In the genomic region with DNA sequence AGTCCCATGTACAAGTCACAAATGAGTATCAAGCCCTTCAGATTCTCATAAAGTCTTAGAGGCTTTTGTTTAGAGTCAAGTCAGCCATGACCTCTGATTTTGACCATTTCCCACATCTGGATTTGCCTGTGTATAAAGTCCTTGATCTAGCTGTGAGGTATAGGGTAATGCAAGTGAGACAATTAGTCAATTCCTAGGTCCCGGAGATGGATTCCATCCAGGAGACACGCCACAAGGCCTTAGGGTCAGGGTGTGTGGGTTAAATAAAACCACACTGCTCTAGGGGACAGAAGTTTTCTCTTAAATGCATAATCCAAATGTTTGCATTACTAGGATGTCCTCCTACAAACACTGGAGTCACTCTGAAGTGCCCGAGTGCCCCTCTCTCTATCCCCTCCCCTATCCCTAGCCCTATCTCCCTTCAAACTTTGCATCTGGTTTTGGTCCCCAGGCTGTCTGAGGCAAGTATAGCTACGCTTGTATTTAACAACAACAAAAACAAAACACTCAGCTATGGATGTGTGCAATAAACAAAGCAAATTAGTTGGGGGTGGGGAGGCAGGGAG, we compare ENCODE assay signal across 24 cellular contexts. TPM values are rescaled to one million over a fixed set of nuclear protein-coding genes. Genes with fewer than 3 reads are reported as not detected.
DNase-seq lines count a peak whose midpoint lies in the region; ATAC-seq and TF ChIP-seq lines count a peak whose summit lies in the region.
"Had no signal": no experiment of that assay in that cellular context is flagged by ENCODE, and none has a peak within 500 bp of the region (broad histone marks: within the 10 kb centered on the region; RNA-seq: fewer than 3 reads in every experiment).

No MANE protein-coding gene starts in this region.

- H3K4me3 Mint-ChIP-seq in HFFc6 (no peak overlapping the region), chondrocyte (ENCODE audit: unreplicated experiment) (no peak overlapping the region)
- H3K4me3 Mint-ChIP-seq: activated CD4-positive, alpha-beta memory T cell treated with anti-CD3 and anti-CD28 coated beads for 36 hours; activated T-cell treated with anti-CD3 and anti-CD28 coated beads, Interleukin-2, amount 50 U/mL, for 4 hours; CD8-positive, alpha-beta memory T cell; natural killer cell; stimulated activated naive B cell treated with anti-CD40 and anti-IgM and Interleukin-4, amounts not matched to agents 10 μg/mL and 1 μg/mL and 100 μg/mL, for 72 hours had no signal

- H3K27ac ChIP-seq in gastroesophageal sphincter (peak overlapping the region in 3 of 4 donors; percentile 1 to 14 (median 12)), thymus (ENCODE audit: low read depth) (peak overlapping the region; percentile 5), Peyer's patch (no peak overlapping the region)
- H3K27ac ChIP-seq: upper lobe of right lung had no signal

- H3K27me3 Mint-ChIP-seq in HFFc6 (ENCODE audit: insufficient read depth) (peaks cover 1% of the 10 kb centered on the region; the same call in 1 of the 2 replicates), chondrocyte (ENCODE audit: low read depth) (no peaks in the 10 kb centered on the region)
- H3K27me3 Mint-ChIP-seq: activated CD4-positive, alpha-beta memory T cell treated with anti-CD3 and anti-CD28 coated beads for 36 hours; brain; CD8-positive, alpha-beta memory T cell; stimulated activated naive B cell treated with anti-CD40 and anti-IgM and Interleukin-4, amounts not matched to agents 10 μg/mL and 1 μg/mL and 100 μg/mL, for 72 hours had no signal

- H3K4me1 Mint-ChIP-seq in HFFc6 (ENCODE audit: low read depth) (peaks cover 9% of the 10 kb centered on the region), chondrocyte (ENCODE audit: low read depth) (peaks cover 86% of the 10 kb centered on the region)
- H3K4me1 Mint-ChIP-seq: CD8-positive, alpha-beta memory T cell; natural killer cell; stimulated activated naive B cell treated with anti-CD40 and anti-IgM and Interleukin-4, amounts not matched to agents 10 μg/mL and 1 μg/mL and 100 μg/mL, for 72 hours had no signal

- H3K27ac Mint-ChIP-seq in HFFc6, result no peak overlapping the region
- H3K27ac Mint-ChIP-seq in chondrocyte (ENCODE audit: unreplicated experiment), result peak overlapping the region; percentile 87
- H3K27ac Mint-ChIP-seq: activated CD4-positive, alpha-beta memory T cell treated with anti-CD3 and anti-CD28 coated beads for 36 hours; CD8-positive, alpha-beta memory T cell; natural killer cell; stimulated activated naive B cell treated with anti-CD40 and anti-IgM and Interleukin-4, amounts not matched to agents 10 μg/mL and 1 μg/mL and 100 μg/mL, for 72 hours had no signal

- peaks cover 21 to 75% (median 21%) of the 10 kb centered on the region in 3 donors for H3K4me1 ChIP-seq in gastroesophageal sphincter
- H3K4me1 ChIP-seq in thymus (ENCODE audit: control insufficient read depth, insufficient read depth, low read length), result no peaks in the 10 kb centered on the region
- peaks cover 0 to 4% (median 1%) of the 10 kb centered on the region in 4 donors for H3K4me1 ChIP-seq in Peyer's patch

- DNase-seq in HFFc6 (peak; percentile 3), chondrocyte (ENCODE audit: low spot score) (no peak), Peyer's patch (no peak), activated T-cell treated with anti-CD3 and anti-CD28 coated beads for 4 hours (no peak), GF-D8 (lab: John Stamatoyannopoulos, UW) (no peak)
- DNase-seq: activated CD4-positive, alpha-beta memory T cell treated with anti-CD3 and anti-CD28 coated beads for 36 hours; activated naive CD4-positive, alpha-beta T cell treated with anti-CD3 and anti-CD28 coated beads, Interleukin-2, amount 50 U/mL, for 16 hours; activated T-cell treated with anti-CD3 and anti-CD28 coated beads, Interleukin-2, amount 50 U/mL, for 4 hours; CD8-positive, alpha-beta memory T cell; H7; KBM-7; mesendoderm; natural killer cell; NCI-H1092 treated with DMSO at 0.1 percent for 48 hours; NCI-H2081 treated with DMSO at 0.1 percent for 48 hours; NCI-H510A; retina; SHP77 treated with DMSO at 0.1 percent for 48 hours; stimulated activated CD4-positive, alpha-beta T cell treated with anti-CD3 and anti-CD28 coated beads, Interleukin-15, amount 100 ng/mL, for 24 hours; stimulated activated naive B cell treated with anti-CD40 and anti-IgM and Interleukin-4, amounts not matched to agents 10 μg/mL and 1 μg/mL and 100 μg/mL, for 72 hours; upper lobe of right lung had no signal

- WGBS in gastroesophageal sphincter (ENCODE audit: low coverage in 1 of 2), 2 donors, result 61 to 65% methylated on average over 2 to 4 of the region's 4 CpGs
- 90% methylated on average over 4 of the region's 4 CpGs for WGBS in thymus

- no peak for ATAC-seq in gastroesophageal sphincter
- ATAC-seq: activated T-cell treated with anti-CD3 and anti-CD28 coated beads, Interleukin-2, amount 50 U/mL, for 4 hours; natural killer cell; stimulated activated naive B cell treated with anti-CD40 and anti-IgM and Interleukin-4, amounts not matched to agents 10 μg/mL and 1 μg/mL and 100 μg/mL, for 72 hours; upper lobe of right lung had no signal

- H3K9me3 Mint-ChIP-seq in HFFc6 (no peaks in the 10 kb centered on the region), chondrocyte (ENCODE audit: low read depth) (no peaks in the 10 kb centered on the region)
- H3K9me3 Mint-ChIP-seq: activated CD4-positive, alpha-beta memory T cell treated with anti-CD3 and anti-CD28 coated beads for 36 hours; activated T-cell treated with anti-CD3 and anti-CD28 coated beads, Interleukin-2, amount 50 U/mL, for 4 hours; brain; stimulated activated naive B cell treated with anti-CD40 and anti-IgM and Interleukin-4, amounts not matched to agents 10 μg/mL and 1 μg/mL and 100 μg/mL, for 72 hours had no signal

- no peak overlapping the region for H3K4me3 ChIP-seq in gastroesophageal sphincter
- H3K4me3 ChIP-seq in thymus (ENCODE audit: low read length), result no peak overlapping the region
- H3K4me3 ChIP-seq in Peyer's patch, result no peak overlapping the region
- H3K4me3 ChIP-seq: upper lobe of right lung had no signal

- H3K36me3 ChIP-seq in gastroesophageal sphincter (peaks cover 0 to 15% of the 10 kb centered on the region in 2 donors), thymus (ENCODE audit: control insufficient read depth, insufficient read depth) (no peaks in the 10 kb centered on the region), Peyer's patch (peaks cover 0 to 25% (median 0%) of the 10 kb centered on the region in 3 donors)

- TF ChIP-seq EP300 in gastroesophageal sphincter (IDR thresholded peaks at IDR 0.05), result no peak

- H3K9me3 ChIP-seq in gastroesophageal sphincter (no peaks in the 10 kb centered on the region), thymus (ENCODE audit: control insufficient read depth) (no peaks in the 10 kb centered on the region), Peyer's patch (no peaks in the 10 kb centered on the region)
- H3K9me3 ChIP-seq: upper lobe of right lung had no signal

- TF ChIP-seq CTCF in HFFc6 (IDR thresholded peaks at IDR 0.05) (no peak), chondrocyte (IDR thresholded peaks at IDR 0.05) (no peak), gastroesophageal sphincter (IDR thresholded peaks at IDR 0.05) (no peak), Peyer's patch (IDR thresholded peaks at IDR 0.05) (no peak)

- peaks cover 17% of the 10 kb centered on the region for H3K36me3 Mint-ChIP-seq in HFFc6 (ENCODE audit: low read depth)
- H3K36me3 Mint-ChIP-seq in chondrocyte (ENCODE audit: low read depth), result peaks cover 36% of the 10 kb centered on the region
- H3K36me3 Mint-ChIP-seq: activated CD4-positive, alpha-beta memory T cell treated with anti-CD3 and anti-CD28 coated beads for 36 hours; CD8-positive, alpha-beta memory T cell; natural killer cell; stimulated activated naive B cell treated with anti-CD40 and anti-IgM and Interleukin-4, amounts not matched to agents 10 μg/mL and 1 μg/mL and 100 μg/mL, for 72 hours had no signal

- H3K27me3 ChIP-seq in gastroesophageal sphincter (no peaks in the 10 kb centered on the region), thymus (ENCODE audit: control insufficient read depth, insufficient read depth) (no peaks in the 10 kb centered on the region), Peyer's patch (no peaks in the 10 kb centered on the region)
- H3K27me3 ChIP-seq: upper lobe of right lung had no signal

- TF ChIP-seq POLR2A in gastroesophageal sphincter (IDR thresholded peaks at IDR 0.05) (no peak), Peyer's patch (IDR thresholded peaks at IDR 0.05) (no peak)

RNA-seq across cellular contexts. Expression of a gene that starts 26.8 kb away (rescaled TPM):
- total RNA-seq in HFFc6 (2021; fragmentation: NEBNext Ultra II Directional; extraction: Animal tissue kit (Norgen Biotek cat#: 25700)), result 10 to 100 TPM in 1 of 6 experiments, 1 to 10 TPM in 5; 6.1 to 11.0 (median 6.8) TPM
- 80.4 to 207 TPM (median 85.8 TPM) in 3 replicates for total RNA-seq in chondrocyte
- total RNA-seq in gastroesophageal sphincter, result 100 to 1,000 TPM in 2 of 4 donors, 10 to 100 TPM in 2; 52.7 to 170 (median 93.3) TPM
- polyA plus RNA-seq in thymus, result 12.5 TPM
- 100 to 1,000 TPM in 1 of 4 donors, 10 to 100 TPM in 3; 56.9 to 136 (median 69.8) TPM for total RNA-seq in Peyer's patch
- polyA plus RNA-seq: CD8-positive, alpha-beta memory T cell had no signal

Comparison
In these comparisons a context has a peak if more than half of its experiments do, and no peak if none do; other contexts are left out.
1. H3K27ac ChIP-seq: peak in gastroesophageal sphincter (3 of 4) and thymus (single experiment); none in Peyer's patch (0 of 4).